Comparison of ENCODE assay signal across 15 cellular contexts in genomic region chr2:73172963-73173362, GRCh38. TPM values are rescaled to one million over a fixed set of nuclear protein-coding genes. Genes with fewer than 3 reads are reported as not detected.
DNase-seq lines count a peak whose midpoint lies in the region; ATAC-seq and TF ChIP-seq lines count a peak whose summit lies in the region.
"Had no signal": no experiment of that assay in that cellular context is flagged by ENCODE, and none has a peak within 500 bp of the region (broad histone marks: within the 10 kb centered on the region; RNA-seq: fewer than 3 reads in every experiment).

No MANE protein-coding gene starts in this region.

- no peak overlapping the region for H3K4me3 ChIP-seq in right lobe of liver

- intact Hi-C loops in right lobe of liver (cut with DNase I) = loop anchor here (10.0 kb wide), 1 partner anchor 278 kb away; no protein-coding TSS in a partner anchor

- no peaks in the 10 kb centered on the region for H3K27me3 ChIP-seq in right lobe of liver

- H3K4me1 ChIP-seq in right lobe of liver = peaks cover 0 to 17% (median 2%) of the 10 kb centered on the region in 4 donors

- H3K9me3 ChIP-seq in right lobe of liver = no peaks in the 10 kb centered on the region
- H3K9me3 ChIP-seq: Caco-2 had no signal

- 88% methylated on average over 6 of the region's 6 CpGs for WGBS in right lobe of liver (ENCODE audit: insufficient coverage, low coverage, low lambda C conversion rate, missing lambda C conversion rate)

- no peak for TF ChIP-seq CTCF in right lobe of liver (IDR thresholded peaks at IDR 0.05)

- TF ChIP-seq POLR2A in right lobe of liver (IDR thresholded peaks at IDR 0.05) = no peak

- no peak overlapping the region for H3K27ac ChIP-seq in right lobe of liver
- H3K27ac ChIP-seq: RWPE1, VCaP had no signal

- DNase-seq in activated naive CD4-positive, alpha-beta T cell treated with anti-CD3 and anti-CD28 coated beads, Interleukin-2, amount 50 U/mL, for 16 hours = peak; percentile 60
- DNase-seq in stimulated activated CD4-positive, alpha-beta T cell treated with anti-CD3 and anti-CD28 coated beads, Interleukin-1b, Interleukin-23, amount 100 ng/mL, for 4 hours (ENCODE audit: low read depth in 2 of 2) = peak; percentile 27 to 35
- no peak for DNase-seq in right lobe of liver
- no peak for DNase-seq in H4 (ENCODE audit: low spot score)
- no peak for DNase-seq in T1000 (lab: John Stamatoyannopoulos, UW)
- DNase-seq: Caco-2, NCI-H2171, posterior cingulate gyrus had no signal

- peak; percentile 51 for ATAC-seq in GM18519 (IDR thresholded peaks at IDR 0.05; ENCODE audit: low FRiP score, unreplicated experiment)
- ATAC-seq in HG03060 (IDR thresholded peaks at IDR 0.05; ENCODE audit: low read depth, unreplicated experiment) = peak; percentile 35
- ATAC-seq in HG03354 (IDR thresholded peaks at IDR 0.05; ENCODE audit: poor library complexity, severe bottlenecking, unreplicated experiment) = no peak
- no peak for ATAC-seq in right lobe of liver
- ATAC-seq: HCT116, left lobe of liver had no signal

- H3K36me3 ChIP-seq in right lobe of liver = no peaks in the 10 kb centered on the region

RNA-seq across cellular contexts. Expression of gene NOTO, which starts 29.4 kb away (rescaled TPM):
- total RNA-seq in right lobe of liver = not detected
- not detected in 2 replicates for total RNA-seq in H4 (2014; rRNA removed; shearing (Covaris generic))
- total RNA-seq: Caco-2, left lobe of liver had no signal

RNA-seq across cellular contexts. Expression of gene SMYD5, which starts 41.1 kb away (rescaled TPM):
- 10 to 100 TPM in 3 of 6 experiments, 1 to 10 TPM in 3; 5.3 to 12.2 (median 9.4) TPM for total RNA-seq in right lobe of liver
- total RNA-seq in H4 (2014; rRNA removed; shearing (Covaris generic)) = 24.6 and 30.0 TPM in 2 replicates

Comparison
In these comparisons a context has a peak if more than half of its experiments do, and no peak if none do; other contexts are left out.
1. ATAC-seq: peak in GM18519 (single experiment) and HG03060 (single experiment); none in HG03354 (single experiment) and right lobe of liver (0 of 4).
2. DNase-seq: peak in activated naive CD4-positive, alpha-beta T cell treated with anti-CD3 and anti-CD28 coated beads, Interleukin-2, amount 50 U/mL, for 16 hours (single experiment) and stimulated activated CD4-positive, alpha-beta T cell treated with anti-CD3 and anti-CD28 coated beads, Interleukin-1b, Interleukin-23, amount 100 ng/mL, for 4 hours (2 of 2); none in right lobe of liver (0 of 3), H4 (single experiment) and T1000 (single experiment).